ENCODE assay signal across 10 cellular contexts in genomic region chr1:115337276-115337632, GRCh38. TPM values are rescaled to one million over a fixed set of nuclear protein-coding genes. Genes with fewer than 3 reads are reported as not detected.
DNase-seq lines count a peak whose midpoint lies in the region; ATAC-seq and TF ChIP-seq lines count a peak whose summit lies in the region.
"Had no signal": no experiment of that assay in that cellular context is flagged by ENCODE, and none has a peak within 500 bp of the region (broad histone marks: within the 10 kb centered on the region; RNA-seq: fewer than 3 reads in every experiment).

No MANE protein-coding gene starts in this region.

- no peak for TF ChIP-seq CTCF in mucosa of descending colon (IDR thresholded peaks at IDR 0.05)
- no peak for TF ChIP-seq CTCF in upper lobe of right lung (IDR thresholded peaks at IDR 0.05)

- H3K4me3 ChIP-seq in mucosa of descending colon, result no peak overlapping the region
- H3K4me3 ChIP-seq in upper lobe of right lung, result peak overlapping the region; percentile 48
- H3K4me3 ChIP-seq: GM12878 had no signal

- H3K27ac ChIP-seq in upper lobe of right lung, result no peak overlapping the region

- H3K36me3 ChIP-seq in mucosa of descending colon (ENCODE audit: low read depth) (no peaks in the 10 kb centered on the region), upper lobe of right lung (no peaks in the 10 kb centered on the region)

- peaks cover 13% of the 10 kb centered on the region for H3K27me3 ChIP-seq in upper lobe of right lung

- ATAC-seq in esophagus mucosa, result peak; percentile 29
- ATAC-seq in mucosa of descending colon, result peak; percentile 46
- peak; percentile 34 for ATAC-seq in upper lobe of right lung
- ATAC-seq: GM12878 had no signal

- H3K9me3 ChIP-seq in mucosa of descending colon (no peaks in the 10 kb centered on the region), upper lobe of right lung (no peaks in the 10 kb centered on the region)

- H3K4me1 ChIP-seq in mucosa of descending colon (ENCODE audit: low read depth), result peaks cover 3% of the 10 kb centered on the region
- H3K4me1 ChIP-seq in upper lobe of right lung, result peaks cover 18% of the 10 kb centered on the region

- intact Hi-C loops in mucosa of descending colon (cut with DNase I, micrococcal nuclease), result no loop called here
- intact Hi-C loops in upper lobe of right lung (cut with DNase I), result no loop called here

- peak; percentile 78 for DNase-seq in DMS53 (lab: John Stamatoyannopoulos, UW)
- DNase-seq in DMS53 treated with DMSO at 0.1 percent for 48 hours (lab: John Stamatoyannopoulos, UW; ENCODE audit: unreplicated experiment), result no peak
- DNase-seq in mucosa of descending colon, result no peak
- DNase-seq in upper lobe of right lung, result no peak
- no peak for DNase-seq in putamen (ENCODE audit: low spot score)
- DNase-seq in DMS79 treated with DMSO at 0.1 percent for 48 hours (lab: John Stamatoyannopoulos, UW), result no peak
- no peak for DNase-seq in stimulated activated CD4-positive, alpha-beta T cell treated with anti-CD3 and anti-CD28 coated beads, Interleukin-2, amount 100 ng/mL, for 24 hours
- DNase-seq: activated CD8-positive, alpha-beta memory T cell treated with anti-CD3 and anti-CD28 coated beads, Interleukin-2, amount 50 U/mL, for 48 hours had no signal

RNA-seq across cellular contexts. Expression of gene NGF, which starts 0.8 kb away (rescaled TPM):
- total RNA-seq in esophagus mucosa (0.52 TPM), mucosa of descending colon (1 to 10 TPM in 1 of 3 donors, under 1 TPM in 2; 0.29 to 1.6 (median 0.39) TPM), upper lobe of right lung (1.0 TPM)
- total RNA-seq: GM12878 had no signal
